In genomic region chr3:194079702-194080172, GRCh38 we compare ENCODE assay signal across 19 cellular contexts. TPM values are rescaled to one million over a fixed set of nuclear protein-coding genes. Genes with fewer than 3 reads are reported as not detected.
DNase-seq lines count a peak whose midpoint lies in the region; ATAC-seq, FAIRE-seq and TF ChIP-seq lines count a peak whose summit lies in the region.
"Had no signal": no experiment of that assay in that cellular context is flagged by ENCODE, and none has a peak within 500 bp of the region (broad histone marks: within the 10 kb centered on the region; RNA-seq: fewer than 3 reads in every experiment).

No MANE protein-coding gene starts in this region.

- no peak overlapping the region for H3K4me3 ChIP-seq in K562
- H3K4me3 ChIP-seq: GM23248 had no signal

- TF ChIP-seq CTCF in K562 (IDR thresholded peaks at IDR 0.05 in 2 of 3, conservative IDR thresholded peaks at IDR 0.05 in 1 of 3; ENCODE audit: insufficient read depth in 2 of 3, low read depth in 1 of 3, low read length in 3 of 3) (no peak; a peak in 1 of 6 replicates), neural crest cell (conservative IDR thresholded peaks at IDR 0.05) (no peak)

- no peak for TF ChIP-seq EP300 in K562 (IDR thresholded peaks at IDR 0.05; ENCODE audit: low read length)

- H3K9me3 ChIP-seq in K562 (replicated peaks; ENCODE audit: control insufficient read depth, insufficient read depth, low read depth, low read length): no peaks in the 10 kb centered on the region

- H3K9ac ChIP-seq in K562 (ENCODE audit: insufficient read depth in 1 of 2, low read depth in 2 of 2, low read length in 2 of 2): peak overlapping the region in 1 of 2 experiments; percentile 65; a peak in 2 of 4 replicates
- H3K9ac ChIP-seq: GM23248 had no signal

- H3K36me3 Mint-ChIP-seq in neural crest cell (ENCODE audit: low read depth): no peaks in the 10 kb centered on the region
- H3K36me3 Mint-ChIP-seq: CD8-positive, alpha-beta memory T cell had no signal

- WGBS in K562 (ENCODE audit: insufficient coverage, low coverage, missing lambda C conversion rate): 20% methylated on average over 13 of the region's 14 CpGs

- intact Hi-C loops in K562 (cut with micrococcal nuclease): loop anchor here (10.0 kb wide), 5 partner anchors 75 to 485 kb away; partner anchors contain the start of genes ATP13A3 and OPA1

- H2AFZ ChIP-seq in K562 (ENCODE audit: low read depth, low read length): peak overlapping the region; percentile 98
- H2AFZ ChIP-seq: GM23248 had no signal

- no peak; a peak in 1 of 4 replicates for TF ChIP-seq RAD21 in K562 (CRISPR knock-in tag; conservative IDR thresholded peaks at IDR 0.05 in 1 of 2, IDR thresholded peaks at IDR 0.05 in 1 of 2)

- H3K27me3 Mint-ChIP-seq in neural crest cell (ENCODE audit: low read depth): peaks cover 41% of the 10 kb centered on the region

- BruUV-seq in K562 (replicated peaks; lab: Mats Ljungman, UMichigan): no TSS peak

- H3K4me2 ChIP-seq in K562 (ENCODE audit: insufficient read depth, low read length): peak overlapping the region; percentile 66

- ATAC-seq in K562: peak; percentile 65
- no peak for ATAC-seq in HG02678 (IDR thresholded peaks at IDR 0.05; ENCODE audit: unreplicated experiment)
- ATAC-seq: HCT116 had no signal

- no peaks in the 10 kb centered on the region for H3K27me3 ChIP-seq in K562 (ENCODE audit: control insufficient read depth in 2 of 2, insufficient read depth in 2 of 2, low read length in 2 of 2)

- H3K9me1 ChIP-seq in K562 (ENCODE audit: control insufficient read depth, insufficient read depth, low read length): no peaks in the 10 kb centered on the region

- no peaks in the 10 kb centered on the region for H3K36me3 ChIP-seq in K562 (ENCODE audit: control insufficient read depth, insufficient read depth, low read length)

- peaks cover 77% of the 10 kb centered on the region for H3K4me1 Mint-ChIP-seq in neural crest cell

- CTCF ChIA-PET in K562 (lab: Yijun Ruan, JAX; ENCODE audit: low intra/inter-chr PET ratio): no interaction called here

- no peaks in the 10 kb centered on the region for H4K20me1 ChIP-seq in K562 (replicated peaks; ENCODE audit: control insufficient read depth, insufficient read depth, low read length)

- peaks cover 8 to 47% of the 10 kb centered on the region in 2 experiments for H3K4me1 ChIP-seq in K562 (replicated peaks in 1 of 2; ENCODE audit: control insufficient read depth in 2 of 2, insufficient read depth in 2 of 2, low read length in 2 of 2)

- POLR2A ChIA-PET in K562 (lab: Yijun Ruan, JAX): interaction anchor here (0.7 kb wide), 1 partner anchor 236 kb away, joined by 3 read pairs; no protein-coding TSS in a partner anchor

- H3K4me3 Mint-ChIP-seq in neural crest cell: peak overlapping the region; percentile 52
- H3K4me3 Mint-ChIP-seq: CD8-positive, alpha-beta memory T cell had no signal

- H3K79me2 ChIP-seq in K562 (ENCODE audit: control insufficient read depth, insufficient read depth, low read length): no peaks in the 10 kb centered on the region

- DNase-seq in COLO668 (lab: John Stamatoyannopoulos, UW; ENCODE audit: unreplicated experiment) (peak; percentile 13), NCI-H146 (lab: John Stamatoyannopoulos, UW) (peak; percentile 61), K562 (ENCODE audit: extremely low read depth in 1 of 4, low spot score in 3 of 4) (peak in 2 of 4 experiments; percentile 51 to 53), neural crest cell (ENCODE audit: low read depth, low spot score) (no peak), hippocampal formation (lab: John Stamatoyannopoulos, UW) (no peak)
- no peak for DNase-seq in activated CD4-positive, CD25-positive, alpha-beta regulatory T cell (lab: John Stamatoyannopoulos, UW)
- DNase-seq: CD8-positive, alpha-beta memory T cell; DMS79 treated with DMSO at 0.1 percent for 48 hours; GM23248; Kasumi-1; NCI-H1930; NCI-H226; NCI-H510A treated with DMSO at 0.1 percent for 48 hours; Right ventricle myocardium superior had no signal

- H3K27ac ChIP-seq in K562 (ENCODE audit: extremely low read depth, low read depth, low read length): peak overlapping the region; percentile 52; the same call in 2 of the 3 replicates
- H3K27ac ChIP-seq: C4-2B, GM23248 had no signal

- FAIRE-seq in K562 (lab: Jason Lieb, UNC): peak; percentile 65
- FAIRE-seq: A204.1, D721Med had no signal

- in situ Hi-C loops in K562 (cut with MboI): no loop called here

- peak overlapping the region; percentile 96 for H3K27ac Mint-ChIP-seq in neural crest cell (ENCODE audit: unreplicated experiment)
- H3K27ac Mint-ChIP-seq: CD8-positive, alpha-beta memory T cell had no signal

- TF ChIP-seq POLR2A in K562 (conservative IDR thresholded peaks at IDR 0.05): no peak

- no peaks in the 10 kb centered on the region for H3K9me3 Mint-ChIP-seq in neural crest cell
- H3K9me3 Mint-ChIP-seq: CD8-positive, alpha-beta memory T cell had no signal

TF ChIP-seq in K562, 482 proteins besides CTCF, POLR2A, EP300 and RAD21 (continues in another document):
- TF ChIP-seq ZFP1 (CRISPR knock-in tag; IDR thresholded peaks at IDR 0.05) (0 out of 2 replicates have a peak, but pooled peaks have one; percentile 7), NR2C1 (IDR thresholded peaks at IDR 0.05) (no peak), NR2C1 (tag; IDR thresholded peaks at IDR 0.05) (peak; percentile 62), NR2C2 (CRISPR knock-in tag; IDR thresholded peaks at IDR 0.05) (no peak), NR2C2 (tag; IDR thresholded peaks at IDR 0.05) (peak; percentile 68), ATF1 (CRISPR knock-in tag; IDR thresholded peaks at IDR 0.05) (no peak), ATF1 (tag; IDR thresholded peaks at IDR 0.05) (0 out of 2 replicates have a peak, but pooled peaks have one; percentile 23), ID3 (CRISPR knock-in tag; IDR thresholded peaks at IDR 0.05) (no peak), ID3 (tag; IDR thresholded peaks at IDR 0.05) (0 out of 2 replicates have a peak, but pooled peaks have one; percentile 19), NFRKB (IDR thresholded peaks at IDR 0.05; ENCODE audit: low read depth) (peak; percentile 57), CREB3 (tag; conservative IDR thresholded peaks at IDR 0.05; ENCODE audit: low read depth) (peak; percentile 88), POLR2B (IDR thresholded peaks at IDR 0.05; ENCODE audit: low read depth, partially characterized antibody) (no peak), GABPA (tag; conservative IDR thresholded peaks at IDR 0.05; ENCODE audit: low read depth) (peak; percentile 24; the same call in 1 of the 2 replicates)

RNA-seq across cellular contexts. Expression of gene HES1, which starts 56.2 kb away (rescaled TPM):
- 7.6 and 9.1 TPM in 2 replicates for total RNA-seq in K562 (2011; cell fraction: chromatin; rRNA removed; ENCODE audit: low replicate concordance)
- total RNA-seq in K562 (2011; cell fraction: nucleolus; rRNA removed): 13.3 and 13.7 TPM in 2 replicates
- total RNA-seq in K562 (2011; cell fraction: nucleoplasm; rRNA removed): 10.1 and 12.0 TPM in 2 replicates
- total RNA-seq in K562 (2014; rRNA removed) (37.0 and 46.8 TPM in 2 replicates), K562 (2014; rRNA removed; fragmentation: Illumina TruSeq; extraction: Trizol) (17.7 and 17.8 TPM in 2 replicates), K562 (2015; rRNA removed; fragmentation: Illumina TruSeq; extraction: Trizol) (24.0 and 24.9 TPM in 2 replicates), K562 (2021) (30.5 and 39.1 TPM in 2 replicates), neural crest cell (32.6 and 36.2 TPM in 2 replicates)
- polyA plus RNA-seq in K562 (2011; rRNA removed) (4.8 and 9.0 TPM in 2 replicates), K562 (2014; fragmentation: Illumina TruSeq; extraction: Trizol) (16.7 and 19.3 TPM in 2 replicates), K562 (2014; fragmentation: Nextera tagmentation; extraction: Ambion mirVana) (1 to 10 TPM; 3.4 to 6.3 TPM), K562 (2014; rRNA removed) (23.1 and 32.2 TPM in 2 replicates)
- polyA plus RNA-seq in K562 (2011; cell fraction: cytosol; rRNA removed): 4.5 and 21.4 TPM in 2 replicates
- 7.4 and 25.5 TPM in 2 replicates for polyA plus RNA-seq in K562 (2011; cell fraction: nucleus; rRNA removed)
- 45.6 and 82.2 TPM in 2 replicates for polyA plus RNA-seq in K562 (2012)
- 2.8 and 7.0 TPM in 2 replicates for polyA minus RNA-seq in K562 (2011; rRNA and poly(A)+ RNA removed)
- polyA minus RNA-seq in K562 (2011; cell fraction: cytosol; rRNA and poly(A)+ RNA removed): 7.7 and 23.0 TPM in 2 replicates
- polyA minus RNA-seq in K562 (2011; cell fraction: nucleus; rRNA and poly(A)+ RNA removed): 12.7 and 22.8 TPM in 2 replicates
- total RNA-seq: CD8-positive, alpha-beta memory T cell had no signal
- polyA plus RNA-seq: CD8-positive, alpha-beta memory T cell had no signal

Comparison
In these comparisons a context has a peak if more than half of its experiments do, and no peak if none do; other contexts are left out.
1. DNase-seq: peak in COLO668 (single experiment) and NCI-H146 (single experiment); none in neural crest cell (single experiment), activated CD4-positive, CD25-positive, alpha-beta regulatory T cell (0 of 4) and hippocampal formation (0 of 2).